Comparison of ENCODE assay signal across 15 cellular contexts in the genomic region with DNA sequence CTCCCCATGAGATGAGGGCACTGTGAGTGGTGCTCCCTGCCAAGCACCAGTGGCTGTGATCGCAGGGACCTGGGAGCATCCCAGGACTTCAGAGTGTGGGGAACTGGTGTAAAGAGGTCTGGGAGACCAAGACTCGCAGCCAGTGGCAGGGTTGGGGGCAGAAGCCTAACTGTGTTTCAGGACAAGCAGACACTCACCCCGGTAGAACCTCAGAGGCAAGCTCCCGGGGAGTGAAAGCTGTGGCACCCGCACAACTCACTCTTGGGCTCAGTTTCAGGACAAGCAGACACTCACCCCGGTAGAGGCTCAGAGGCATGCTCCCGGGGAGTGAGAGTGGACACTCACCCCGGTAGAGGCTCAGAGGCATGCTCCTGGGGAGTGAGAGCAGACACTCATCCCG.
DNase-seq lines count a peak whose midpoint lies in the region; ATAC-seq and TF ChIP-seq lines count a peak whose summit lies in the region.
"Had no signal": no experiment of that assay in that cellular context is flagged by ENCODE, and none has a peak within 500 bp of the region (broad histone marks: within the 10 kb centered on the region; RNA-seq: fewer than 3 reads in every experiment).

No MANE protein-coding gene starts in this region.

- H3K27ac ChIP-seq in heart right ventricle (peak overlapping the region; percentile 69 to 94 (median 82)), upper lobe of left lung (peak overlapping the region; percentile 62 to 91 (median 74)), neural progenitor cell (no peak overlapping the region)
- H3K27ac ChIP-seq: suprapubic skin had no signal

- H3K36me3 Mint-ChIP-seq in endothelial cell (ENCODE audit: low read depth, unreplicated experiment): peaks cover 16% of the 10 kb centered on the region
- H3K36me3 Mint-ChIP-seq in neural crest cell (ENCODE audit: low read depth): peaks cover 3% of the 10 kb centered on the region
- H3K36me3 Mint-ChIP-seq in neural progenitor cell: peaks cover 15% of the 10 kb centered on the region
- no peaks in the 10 kb centered on the region for H3K36me3 Mint-ChIP-seq in immature natural killer cell

- H3K4me3 ChIP-seq in heart right ventricle (no peak overlapping the region), upper lobe of left lung (no peak overlapping the region), neural progenitor cell (no peak overlapping the region)
- H3K4me3 ChIP-seq: suprapubic skin had no signal

- H3K27ac Mint-ChIP-seq in endothelial cell (ENCODE audit: unreplicated experiment): peak overlapping the region; percentile 97
- no peak overlapping the region for H3K27ac Mint-ChIP-seq in neural crest cell (ENCODE audit: unreplicated experiment)
- H3K27ac Mint-ChIP-seq in neural progenitor cell: no peak overlapping the region
- peak overlapping the region in 2 of 6 donors; percentile 7 to 65 for H3K27ac Mint-ChIP-seq in immature natural killer cell

- H3K4me2 ChIP-seq in neural progenitor cell: no peak overlapping the region

- H3K4me1 Mint-ChIP-seq in endothelial cell (ENCODE audit: unreplicated experiment) (peaks cover 53% of the 10 kb centered on the region), neural crest cell (peaks cover 72% of the 10 kb centered on the region), neural progenitor cell (peaks cover 43% of the 10 kb centered on the region), immature natural killer cell (peaks cover 34 to 35% of the 10 kb centered on the region in 2 donors)

- 74 to 80% methylated on average over 9 of the region's 9 CpGs for WGBS in heart right ventricle, 2 donors
- WGBS in upper lobe of left lung, 2 donors: 56 to 79% methylated on average over 8 of the region's 9 CpGs

- intact Hi-C loops in heart right ventricle (cut with DNase I) (no loop called here), cardiac septum (cut with DNase I) (loop anchor here (5.0 kb wide), 1 partner anchor 46 kb away; no protein-coding TSS in a partner anchor)

- TF ChIP-seq CTCF in heart right ventricle (IDR thresholded peaks at IDR 0.05) (no peak), endothelial cell (IDR thresholded peaks at IDR 0.05; ENCODE audit: unreplicated experiment) (no peak), neural crest cell (conservative IDR thresholded peaks at IDR 0.05) (no peak), upper lobe of left lung (IDR thresholded peaks at IDR 0.05) (no peak), neural progenitor cell (IDR thresholded peaks at IDR 0.05) (no peak)

- H3K9ac ChIP-seq in neural progenitor cell: no peak overlapping the region

- DNase-seq in heart right ventricle (no peak), cardiac septum (ENCODE audit: low spot score) (no peak), endothelial cell (ENCODE audit: low spot score) (no peak), neural crest cell (ENCODE audit: low read depth, low spot score) (no peak), upper lobe of left lung (no peak), neural progenitor cell (ENCODE audit: low spot score) (no peak), immature natural killer cell (no peak), iPS-NIHi7 (ENCODE audit: extremely low spot score) (no peak)
- DNase-seq: activated gamma-delta T cell treated with Interleukin-2 at 50 U/mL for 16 hours, DMS 273 treated with DMSO at 0.1 percent for 48 hours, H7, midbrain, NCI-H510A treated with DMSO at 0.1 percent for 48 hours, T-helper 9 cell had no signal

- ATAC-seq in heart right ventricle (no peak), upper lobe of left lung (ENCODE audit: low FRiP score in 2 of 2) (no peak)

- H2AFZ ChIP-seq in neural progenitor cell (replicated peaks): no peak overlapping the region

- TF ChIP-seq POLR2A in upper lobe of left lung (IDR thresholded peaks at IDR 0.05): no peak

- no peaks in the 10 kb centered on the region for H3K27me3 ChIP-seq in heart right ventricle
- no peaks in the 10 kb centered on the region for H3K27me3 ChIP-seq in upper lobe of left lung
- no peaks in the 10 kb centered on the region for H3K27me3 ChIP-seq in neural progenitor cell
- H3K27me3 ChIP-seq: suprapubic skin had no signal

- peaks cover 16% of the 10 kb centered on the region for H3K27me3 Mint-ChIP-seq in endothelial cell (ENCODE audit: unreplicated experiment)
- H3K27me3 Mint-ChIP-seq in neural crest cell (ENCODE audit: low read depth): peaks cover 3% of the 10 kb centered on the region
- H3K27me3 Mint-ChIP-seq in neural progenitor cell (ENCODE audit: insufficient read depth, low read depth): peaks cover 4% of the 10 kb centered on the region
- H3K27me3 Mint-ChIP-seq in immature natural killer cell (ENCODE audit: low read depth in 3 of 3): peaks cover 0 to 9% (median 7%) of the 10 kb centered on the region in 3 donors

- H3F3A ChIP-seq in neural progenitor cell (ENCODE audit: low read depth): peaks cover 23% of the 10 kb centered on the region

- H3K79me2 ChIP-seq in neural progenitor cell (ENCODE audit: low read depth): peaks cover 40% of the 10 kb centered on the region

- peaks cover 22 to 98% (median 81%) of the 10 kb centered on the region in 9 donors for H3K4me1 ChIP-seq in heart right ventricle
- H3K4me1 ChIP-seq in upper lobe of left lung: peaks cover 75 to 91% (median 88%) of the 10 kb centered on the region in 4 donors
- peaks cover 34% of the 10 kb centered on the region for H3K4me1 ChIP-seq in neural progenitor cell

- H3K4me3 Mint-ChIP-seq in endothelial cell (ENCODE audit: unreplicated experiment): no peak overlapping the region
- peak overlapping the region; percentile 27 for H3K4me3 Mint-ChIP-seq in neural crest cell
- no peak overlapping the region for H3K4me3 Mint-ChIP-seq in neural progenitor cell
- no peak overlapping the region for H3K4me3 Mint-ChIP-seq in immature natural killer cell

- no peaks in the 10 kb centered on the region for H3K9me3 ChIP-seq in heart right ventricle
- no peaks in the 10 kb centered on the region for H3K9me3 ChIP-seq in upper lobe of left lung
- no peaks in the 10 kb centered on the region for H3K9me3 ChIP-seq in neural progenitor cell (ENCODE audit: low read depth)
- H3K9me3 ChIP-seq: suprapubic skin had no signal

- H4K20me1 ChIP-seq in neural progenitor cell (ENCODE audit: low read depth): peaks cover 79% of the 10 kb centered on the region

- H3K36me3 ChIP-seq in heart right ventricle: peaks cover 0 to 27% (median 0%) of the 10 kb centered on the region in 9 donors
- H3K36me3 ChIP-seq in upper lobe of left lung: peaks cover 0 to 13% (median 7%) of the 10 kb centered on the region in 4 donors
- H3K36me3 ChIP-seq in neural progenitor cell: no peaks in the 10 kb centered on the region
- H3K36me3 ChIP-seq: suprapubic skin had no signal

- no peak for TF ChIP-seq EP300 in upper lobe of left lung (IDR thresholded peaks at IDR 0.05)

- H3K9me3 Mint-ChIP-seq in endothelial cell (ENCODE audit: unreplicated experiment): no peaks in the 10 kb centered on the region
- no peaks in the 10 kb centered on the region for H3K9me3 Mint-ChIP-seq in neural crest cell
- H3K9me3 Mint-ChIP-seq in neural progenitor cell: no peaks in the 10 kb centered on the region
- no peaks in the 10 kb centered on the region for H3K9me3 Mint-ChIP-seq in immature natural killer cell
